15 cellular contexts compared by ENCODE assay signal in the genomic region with DNA sequence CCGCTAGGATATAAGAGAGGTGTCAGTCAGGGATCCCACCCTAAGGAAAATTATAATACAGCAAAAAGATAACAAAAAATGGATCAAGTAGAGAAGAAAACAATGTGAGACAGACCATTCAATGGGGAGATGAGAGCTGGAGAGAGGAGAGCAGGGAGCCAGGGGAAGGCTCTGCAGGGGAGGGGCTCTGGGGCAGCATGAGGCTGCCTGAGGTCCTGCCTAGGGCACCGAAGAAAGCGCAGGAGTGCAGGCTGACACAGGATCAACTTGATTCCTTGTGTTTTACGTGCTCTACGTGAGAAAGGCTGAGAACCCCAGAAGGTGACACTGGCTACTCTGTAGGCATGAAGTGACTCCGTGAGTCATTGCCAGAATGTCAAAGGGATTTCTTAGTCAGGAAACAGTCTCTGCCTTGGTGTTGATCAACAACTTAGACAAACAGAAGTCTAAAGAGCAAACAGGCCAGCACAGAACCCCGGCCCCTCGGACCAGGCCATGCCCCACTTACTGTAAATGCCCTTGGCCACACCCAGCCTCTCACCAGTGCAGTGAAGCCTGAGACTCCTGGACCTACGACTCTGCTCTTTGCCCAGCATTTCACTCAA.
DNase-seq lines count a peak whose midpoint lies in the region; FAIRE-seq and TF ChIP-seq lines count a peak whose summit lies in the region.
"Had no signal": no experiment of that assay in that cellular context is flagged by ENCODE, and none has a peak within 500 bp of the region (broad histone marks: within the 10 kb centered on the region; RNA-seq: fewer than 3 reads in every experiment).

No MANE protein-coding gene starts in this region.

- no peak overlapping the region for H3K27ac ChIP-seq in H1 (ENCODE audit: low read depth, low read length)
- H3K27ac ChIP-seq in skeletal muscle tissue (ENCODE audit: low read depth, low read length), result peak overlapping the region; percentile 10
- H3K27ac ChIP-seq: gastroesophageal sphincter, KMS-11, right atrium auricular region had no signal

- no peak overlapping the region for H4K5ac ChIP-seq in H1 (ENCODE audit: insufficient read length, low read depth, low read length)

- no peak overlapping the region for H3K14ac ChIP-seq in H1 (ENCODE audit: insufficient read length)

- CTCF ChIA-PET in H1 (lab: Charles Lee; ENCODE audit: partially characterized antibody), result interaction anchor here (0.6 to 1.0 kb wide), 2 partner anchors 17 to 397 kb away, joined by 3 read pairs; no protein-coding TSS in a partner anchor

- no peak overlapping the region for H3K23ac ChIP-seq in H1 (ENCODE audit: insufficient read length)

- H3K4me3 ChIP-seq in H1 (ENCODE audit: extremely low read depth in 1 of 4, insufficient read depth in 2 of 4, low read depth in 3 of 4, low read length in 4 of 4), result no peak overlapping the region
- H3K4me3 ChIP-seq in skeletal muscle tissue (ENCODE audit: low read length in 3 of 3), result no peak overlapping the region
- H3K4me3 ChIP-seq: gastroesophageal sphincter, right atrium auricular region had no signal

- no peak overlapping the region for H3K56ac ChIP-seq in H1 (replicated peaks; ENCODE audit: insufficient read length, low read depth, low read length)

- DNase-seq in ELR (ENCODE audit: low read depth) (peak; percentile 46), LoVo (ENCODE audit: low spot score) (peak; percentile 52), H1 (ENCODE audit: low read depth in 1 of 2, low spot score in 2 of 2) (no peak), GM19238 (ENCODE audit: insufficient read length, low spot score) (no peak), UCSD-AML1 (lab: John Stamatoyannopoulos, UW; ENCODE audit: unreplicated experiment) (no peak), NOMO-1 treated with dmso at 0.1 percent for 144 hours (lab: John Stamatoyannopoulos, UW; ENCODE audit: unreplicated experiment) (no peak)
- DNase-seq: activated effector memory CD4-positive, alpha-beta T cell treated with Interleukin-2 at 50 U/mL for 16 hours; CD4-positive, CD25-positive, alpha-beta regulatory T cell; effector memory CD8-positive, alpha-beta T cell; kidney glomerular epithelial cell; NCI-H1694 treated with DMSO at 0.1 percent for 48 hours had no signal

- H3K4ac ChIP-seq in H1 (replicated peaks; ENCODE audit: insufficient read length, low read depth, low read length), result no peak overlapping the region

- H3K18ac ChIP-seq in H1 (ENCODE audit: extremely low read depth, low read length), result no peak overlapping the region

- H3K36me3 ChIP-seq in H1 (ENCODE audit: control insufficient read depth in 2 of 4, insufficient read depth in 4 of 4, low read length in 3 of 4) (no peaks in the 10 kb centered on the region), skeletal muscle tissue (ENCODE audit: control insufficient read depth in 3 of 3, insufficient read depth in 3 of 3, low read length in 3 of 3) (no peaks in the 10 kb centered on the region)
- H3K36me3 ChIP-seq: gastroesophageal sphincter, right atrium auricular region had no signal

- no peaks in the 10 kb centered on the region for H3K23me2 ChIP-seq in H1 (ENCODE audit: low read depth, low read length)

- no peak overlapping the region for H4K91ac ChIP-seq in H1 (replicated peaks; ENCODE audit: insufficient read length, low read length)

- H2BK5ac ChIP-seq in H1 (ENCODE audit: low read depth, low read length), result 0 out of 2 replicates have a peak overlapping the region, but pooled peaks have one; percentile 7

- H3K9ac ChIP-seq in H1 (replicated peaks in 1 of 4; ENCODE audit: extremely low read depth in 1 of 4, low read depth in 3 of 4, low read length in 3 of 4) (no peak overlapping the region), skeletal muscle tissue (ENCODE audit: low read depth in 1 of 3, low read length in 3 of 3) (peak overlapping the region in 1 of 3 donors; percentile 1)
- H3K9ac ChIP-seq: KMS-11 had no signal

- WGBS in H1 (ENCODE audit: extremely low coverage in 1 of 2, insufficient coverage in 1 of 2, insufficient read length in 1 of 2, insufficient replicate concordance in 2 of 2, low coverage in 1 of 2, low lambda C conversion rate in 2 of 2, missing lambda C conversion rate in 1 of 2), 2 experiments, result 94% methylated on average over 9 of the region's 9 CpGs; no CpG with 5 or more reads in 1 of the 2 experiments

- H3K9me3 ChIP-seq in H1 (ENCODE audit: insufficient read depth in 2 of 2, low read depth in 1 of 2, low read length in 1 of 2) (no peaks in the 10 kb centered on the region), skeletal muscle tissue (ENCODE audit: control insufficient read depth in 3 of 3, low read length in 3 of 3) (no peaks in the 10 kb centered on the region)
- H3K9me3 ChIP-seq: gastroesophageal sphincter, right atrium auricular region had no signal

- no peak for TF ChIP-seq POLR2A in H1 (IDR thresholded peaks at IDR 0.05; ENCODE audit: control extremely low read depth in 1 of 2, low read depth in 2 of 2, low read length in 2 of 2)

- H2AK5ac ChIP-seq in H1 (ENCODE audit: low read depth, low read length), result no peak overlapping the region

- TF ChIP-seq RAD21 in H1 (IDR thresholded peaks at IDR 0.05 in 1 of 2, conservative IDR thresholded peaks at IDR 0.05 in 1 of 2; ENCODE audit: low read depth in 2 of 2, low read length in 2 of 2), result no peak

- no peaks in the 10 kb centered on the region for H3K27me3 ChIP-seq in H1 (replicated peaks in 1 of 4; ENCODE audit: control insufficient read depth in 3 of 4, extremely low read depth in 1 of 4, insufficient read depth in 3 of 4, low read length in 3 of 4)
- H3K27me3 ChIP-seq in skeletal muscle tissue (ENCODE audit: control insufficient read depth in 3 of 3, insufficient read depth in 3 of 3, low read length in 3 of 3), result no peaks in the 10 kb centered on the region
- H3K27me3 ChIP-seq: gastroesophageal sphincter, right atrium auricular region had no signal

- no peak overlapping the region for H2BK20ac ChIP-seq in H1 (ENCODE audit: low read length)

- H3K79me1 ChIP-seq in H1 (ENCODE audit: low read depth, low read length), result no peaks in the 10 kb centered on the region

- H4K20me1 ChIP-seq in H1 (replicated peaks in 1 of 2; ENCODE audit: control insufficient read depth in 1 of 2, insufficient read depth in 2 of 2, low read length in 2 of 2), result no peaks in the 10 kb centered on the region

- FAIRE-seq in H1 (lab: Jason Lieb, UNC), result no peak

- no peak overlapping the region for H3K4me2 ChIP-seq in H1 (ENCODE audit: insufficient read depth in 1 of 2, low read depth in 2 of 2, low read length in 2 of 2)
- H3K4me2 ChIP-seq: KMS-11 had no signal

- no peak overlapping the region for H2BK12ac ChIP-seq in H1 (ENCODE audit: low read depth, low read length)

- H3K4me1 ChIP-seq in H1 (replicated peaks in 1 of 4; ENCODE audit: control insufficient read depth in 3 of 4, insufficient read depth in 4 of 4, low read length in 3 of 4), result peaks cover 0 to 2% (median 0%) of the 10 kb centered on the region in 4 experiments; a peak in 1 of 7 replicates
- H3K4me1 ChIP-seq in skeletal muscle tissue (ENCODE audit: control insufficient read depth in 3 of 3, insufficient read depth in 3 of 3, low read length in 3 of 3), result peaks cover 35 to 47% (median 40%) of the 10 kb centered on the region in 3 donors

- H2BK120ac ChIP-seq in H1 (replicated peaks; ENCODE audit: low read depth, low read length), result no peak overlapping the region

- no peak overlapping the region; the same call in 1 of the 2 replicates for H4K8ac ChIP-seq in H1 (ENCODE audit: extremely low read depth, insufficient read depth, low read length)

- POLR2A ChIA-PET in H1 (lab: Charles Lee; ENCODE audit: partially characterized antibody), result no interaction called here

- H2BK15ac ChIP-seq in H1 (ENCODE audit: low read length), result 0 out of 2 replicates have a peak overlapping the region, but pooled peaks have one; percentile 73

- H3K79me2 ChIP-seq in H1 (ENCODE audit: control insufficient read depth in 1 of 2, insufficient read depth in 2 of 2, low read length in 2 of 2), result no peaks in the 10 kb centered on the region

- no peak for TF ChIP-seq CTCF in H1 (IDR thresholded peaks at IDR 0.05; ENCODE audit: control extremely low read depth in 1 of 3, insufficient read depth in 1 of 3, low read depth in 1 of 3, low read length in 3 of 3)

- TF ChIP-seq EP300 in H1 (IDR thresholded peaks at IDR 0.05; ENCODE audit: borderline replicate concordance in 1 of 2, low read depth in 2 of 2, low read length in 2 of 2), result no peak

- H2AFZ ChIP-seq in H1 (ENCODE audit: low read length), result peak overlapping the region; percentile 73; the same call in 1 of the 2 replicates

TF ChIP-seq in H1, 55 proteins besides CTCF, POLR2A, EP300 and RAD21:
- TF ChIP-seq JUN (IDR thresholded peaks at IDR 0.05; ENCODE audit: low read depth, low read length) (no peak), USF2 (IDR thresholded peaks at IDR 0.05; ENCODE audit: low read length) (no peak), BRCA1 (IDR thresholded peaks at IDR 0.05; ENCODE audit: low read depth, low read length) (no peak), TEAD4 (IDR thresholded peaks at IDR 0.05; ENCODE audit: low read depth, low read length) (no peak), NANOG (IDR thresholded peaks at IDR 0.05; ENCODE audit: insufficient read depth, low read depth, low read length, poor library complexity, severe bottlenecking) (no peak)
- TF ChIP-seq, protein P1, sequence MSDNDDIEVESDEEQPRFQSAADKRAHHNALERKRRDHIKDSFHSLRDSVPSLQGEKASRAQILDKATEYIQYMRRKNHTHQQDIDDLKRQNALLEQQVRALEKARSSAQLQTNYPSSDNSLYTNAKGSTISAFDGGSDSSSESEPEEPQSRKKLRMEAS (IDR thresholded peaks at IDR 0.05), result no peak

Comparison
In these comparisons a context has a peak if more than half of its experiments do, and no peak if none do; other contexts are left out.
1. DNase-seq: peak in ELR (single experiment) and LoVo (single experiment); none in H1 (0 of 2), GM19238 (single experiment), UCSD-AML1 (single experiment) and NOMO-1 treated with dmso at 0.1 percent for 144 hours (single experiment).